ENCODE assay signal across 2 cellular contexts in genomic region chr4:152516156-152516555, GRCh38.
TF ChIP-seq lines count a peak whose summit lies in the region.

No MANE protein-coding gene starts in this region.

TF ChIP-seq in HEK293, 187 proteins besides CTCF, POLR2A, EP300 and RAD21 (continued from another document and continues in another):
- TF ChIP-seq TRIM28 (IDR thresholded peaks at IDR 0.05; ENCODE audit: borderline replicate concordance, low read length) (0 out of 2 replicates have a peak, but pooled peaks have one; percentile 29), ZBTB10 (tag by site-specific recombination; IDR thresholded peaks at IDR 0.05) (no peak), KLF9 (tag by site-specific recombination; IDR thresholded peaks at IDR 0.05; ENCODE audit: low read depth) (no peak), ZNF792 (tag by site-specific recombination; IDR thresholded peaks at IDR 0.05) (no peak), ZNF692 (tag by site-specific recombination; IDR thresholded peaks at IDR 0.05) (no peak), ZNF324 (tag by site-specific recombination; IDR thresholded peaks at IDR 0.05) (no peak), ZNF175 (tag by site-specific recombination; IDR thresholded peaks at IDR 0.05) (no peak), KLF17 (tag by site-specific recombination; IDR thresholded peaks at IDR 0.05) (no peak), ZNF138 (tag by site-specific recombination; IDR thresholded peaks at IDR 0.05; ENCODE audit: borderline replicate concordance) (no peak), ZNF311 (tag by site-specific recombination; IDR thresholded peaks at IDR 0.05; ENCODE audit: borderline replicate concordance) (no peak), ZNF843 (tag by site-specific recombination; IDR thresholded peaks at IDR 0.05) (no peak), ZNF274 (IDR thresholded peaks at IDR 0.05; ENCODE audit: low read length) (no peak), ZNF274 (tag by site-specific recombination; IDR thresholded peaks at IDR 0.05; ENCODE audit: borderline replicate concordance) (no peak), ZNF488 (tag by site-specific recombination; IDR thresholded peaks at IDR 0.05) (no peak), ZBTB44 (tag by site-specific recombination; IDR thresholded peaks at IDR 0.05) (0 out of 2 replicates have a peak, but pooled peaks have one; percentile 31), ZNF677 (tag by site-specific recombination; IDR thresholded peaks at IDR 0.05) (no peak), ZSCAN16 (tag by site-specific recombination; IDR thresholded peaks at IDR 0.05) (no peak), ZSCAN5A (tag by site-specific recombination; IDR thresholded peaks at IDR 0.05) (no peak)

TF ChIP-seq in WTC11, 78 proteins besides CTCF, POLR2A, EP300 and RAD21 (continued from another document):
- TF ChIP-seq E2F1 (CRISPR knock-in tag; IDR thresholded peaks at IDR 0.05), result no peak
- no peak for TF ChIP-seq ZMAT4 (CRISPR knock-in tag; IDR thresholded peaks at IDR 0.05)
- no peak for TF ChIP-seq ZNF532 (CRISPR knock-in tag; IDR thresholded peaks at IDR 0.05; ENCODE audit: borderline replicate concordance)
- TF ChIP-seq ZBTB43 (CRISPR knock-in tag; IDR thresholded peaks at IDR 0.05), result no peak
- TF ChIP-seq MAX (CRISPR knock-in tag; IDR thresholded peaks at IDR 0.05), result no peak
- TF ChIP-seq SMAD3 (CRISPR knock-in tag; IDR thresholded peaks at IDR 0.05; ENCODE audit: borderline replicate concordance), result no peak
